Comparison of ENCODE assay signal across 8 cellular contexts in the genomic region with DNA sequence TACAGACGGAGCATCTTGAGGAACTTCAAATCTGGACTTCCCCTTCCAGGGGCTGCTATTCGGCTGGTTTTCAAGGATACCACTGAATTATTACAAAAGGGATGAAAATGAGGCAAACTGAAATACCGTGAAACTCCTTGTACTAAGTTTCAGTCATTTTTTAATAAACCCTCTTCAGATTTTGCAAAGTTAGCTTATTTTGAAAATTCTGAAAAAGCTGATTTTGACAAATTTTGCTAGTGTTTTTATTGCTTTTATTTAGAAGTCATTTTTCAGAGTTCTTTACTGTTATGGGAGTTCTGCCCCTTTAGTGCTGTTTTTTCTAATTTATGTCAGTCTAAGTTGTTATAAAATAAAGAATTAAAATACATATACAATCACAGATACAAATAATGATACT.
"Had no signal": no experiment of that assay in that cellular context is flagged by ENCODE, and none has a peak within 500 bp of the region (broad histone marks: within the 10 kb centered on the region; RNA-seq: fewer than 3 reads in every experiment).

No MANE protein-coding gene starts in this region.

- ATAC-seq: HCT116 had no signal

- H2AFZ ChIP-seq: GM23248 had no signal

- H3K9ac ChIP-seq: GM23248 had no signal

- H3K4me3 ChIP-seq: GM23248, HAP-1 had no signal

- DNase-seq: GM23248, GOT3, H7, HFFc6, KG1 had no signal

- H3K4me1 ChIP-seq: HAP-1 had no signal

- H3K9me3 ChIP-seq: HAP-1 had no signal

- H3K27ac ChIP-seq: GM23248, HL-60 had no signal

- H3K36me3 ChIP-seq: HAP-1 had no signal
